Comparison of ENCODE assay signal across 14 cellular contexts in the genomic region with DNA sequence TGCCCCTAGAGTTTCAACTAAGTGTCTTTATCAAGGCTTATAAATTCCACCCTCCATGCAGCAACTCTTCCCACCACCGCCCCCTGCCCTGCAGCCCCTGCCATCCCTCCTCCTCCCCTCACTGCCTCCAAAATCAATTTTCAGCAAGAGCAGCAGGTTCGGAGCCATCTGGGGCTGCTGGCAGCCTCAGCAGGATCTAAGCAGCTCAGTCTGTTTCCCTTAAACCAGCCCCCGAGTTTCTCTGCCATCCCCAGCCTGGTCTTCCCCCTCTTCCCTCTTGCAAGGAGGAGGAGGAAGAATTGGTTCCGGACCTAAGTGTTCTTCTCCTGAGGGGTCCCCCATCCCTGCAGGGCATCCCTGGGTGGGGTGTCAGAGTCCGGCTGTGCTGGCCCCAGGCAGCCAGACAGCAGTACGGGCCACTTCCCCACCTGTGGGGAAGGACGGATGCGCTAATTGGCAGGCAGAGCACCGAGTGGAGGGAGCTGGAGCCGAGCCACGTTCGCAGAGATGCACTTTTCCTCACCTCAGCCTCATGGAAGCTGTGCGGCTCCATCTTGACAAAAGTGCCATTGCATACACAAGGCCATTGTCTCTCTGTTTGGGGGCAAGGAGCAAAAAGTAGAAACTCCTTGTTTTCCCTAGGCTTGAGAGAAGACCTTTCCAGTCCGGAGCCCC.
DNase-seq lines count a peak whose midpoint lies in the region; ATAC-seq, FAIRE-seq and TF ChIP-seq lines count a peak whose summit lies in the region.
"Had no signal": no experiment of that assay in that cellular context is flagged by ENCODE, and none has a peak within 500 bp of the region (broad histone marks: within the 10 kb centered on the region; RNA-seq: fewer than 3 reads in every experiment).

No MANE protein-coding gene starts in this region.

- no peak for ATAC-seq in GM21576 (IDR thresholded peaks at IDR 0.05; ENCODE audit: unreplicated experiment)
- ATAC-seq in SK-N-SH treated with all-trans-retinoic acid at 6 μM for 48 hours: no peak

- H3K36me3 Mint-ChIP-seq in endodermal cell (ENCODE audit: low read depth): peaks cover 7% of the 10 kb centered on the region
- H3K36me3 Mint-ChIP-seq: CD8-positive, alpha-beta memory T cell had no signal

- H3K9me3 Mint-ChIP-seq in endodermal cell: peaks cover 18% of the 10 kb centered on the region

- H3K27me3 ChIP-seq in endodermal cell (ENCODE audit: control insufficient read depth, insufficient read depth, low read length, poor library complexity, severe bottlenecking): no peaks in the 10 kb centered on the region
- H3K27me3 ChIP-seq: BLaER1 had no signal

- POLR2A ChIA-PET in HEK293 (lab: Yijun Ruan, JAX): no interaction called here

- no peak overlapping the region for H3K4me3 ChIP-seq in HEK293 (ENCODE audit: low read depth, low read length)
- H3K4me3 ChIP-seq in endodermal cell (ENCODE audit: low read length): no peak overlapping the region
- H3K4me3 ChIP-seq: BLaER1, GM23248 had no signal

- no peaks in the 10 kb centered on the region for H3K4me1 ChIP-seq in HEK293 (ENCODE audit: control insufficient read depth, insufficient read depth, low read length)
- H3K4me1 ChIP-seq in endodermal cell (ENCODE audit: control insufficient read depth, insufficient read depth, low read length): no peaks in the 10 kb centered on the region
- H3K4me1 ChIP-seq: BLaER1 had no signal

- no peak overlapping the region for H3K9ac ChIP-seq in endodermal cell (ENCODE audit: extremely low read depth, low read length, poor library complexity, severe bottlenecking)
- H3K9ac ChIP-seq: BLaER1, GM23248 had no signal

- peaks cover 12% of the 10 kb centered on the region for H3K27me3 Mint-ChIP-seq in endodermal cell (ENCODE audit: insufficient read depth)

- CTCF ChIA-PET in HEK293 (lab: Yijun Ruan, JAX): no interaction called here

- peak; percentile 12 to 70 for DNase-seq in NCI-H2081 (lab: John Stamatoyannopoulos, UW)
- DNase-seq in NCI-H2081 treated with DMSO at 0.1 percent for 48 hours (lab: John Stamatoyannopoulos, UW): no peak
- DNase-seq in NCI-H446 treated with DMSO at 0.1 percent for 48 hours (lab: John Stamatoyannopoulos, UW): peak; percentile 46
- no peak for DNase-seq in endodermal cell
- no peak for DNase-seq in GM12892 (ENCODE audit: insufficient read length)
- DNase-seq: CD8-positive, alpha-beta memory T cell had no signal

- WGBS in endodermal cell (ENCODE audit: insufficient coverage in 1 of 2, insufficient read length in 1 of 2), 2 experiments: 89 to 92% methylated on average over 10 to 14 of the region's 14 CpGs

- H3K9me3 ChIP-seq in HEK293 (ENCODE audit: control insufficient read depth, insufficient read depth, low read depth, low read length) (no peaks in the 10 kb centered on the region), endodermal cell (ENCODE audit: control insufficient read depth, low read length) (peaks cover 15% of the 10 kb centered on the region)

- H3K27ac ChIP-seq in HEK293 (ENCODE audit: extremely low read depth, low read depth, low read length) (no peak overlapping the region), endodermal cell (ENCODE audit: low read depth, low read length) (no peak overlapping the region)
- H3K27ac ChIP-seq: 22Rv1, BLaER1, GM23248 had no signal

- H3K27ac Mint-ChIP-seq in endodermal cell: no peak overlapping the region
- H3K27ac Mint-ChIP-seq: CD8-positive, alpha-beta memory T cell had no signal

- H3K36me3 ChIP-seq in HEK293 (ENCODE audit: control insufficient read depth in 2 of 2, insufficient read depth in 1 of 2, low read length in 2 of 2): no peaks in the 10 kb centered on the region
- no peaks in the 10 kb centered on the region for H3K36me3 ChIP-seq in endodermal cell (ENCODE audit: control insufficient read depth, insufficient read depth, low read length)
- H3K36me3 ChIP-seq: BLaER1 had no signal

- H3K4me1 Mint-ChIP-seq in endodermal cell: peaks cover 29% of the 10 kb centered on the region
- H3K4me1 Mint-ChIP-seq: CD8-positive, alpha-beta memory T cell had no signal

- TF ChIP-seq CTCF in HEK293 (tag by site-specific recombination; IDR thresholded peaks at IDR 0.05) (no peak), endodermal cell (conservative IDR thresholded peaks at IDR 0.05) (peak; percentile 23)

- no peak overlapping the region for H3K4me3 Mint-ChIP-seq in endodermal cell
- H3K4me3 Mint-ChIP-seq: CD8-positive, alpha-beta memory T cell had no signal

- no peak for TF ChIP-seq POLR2A in GM12892 (IDR thresholded peaks at IDR 0.05; ENCODE audit: low read depth, low read length)

- no peak for FAIRE-seq in GM12892 (lab: Jason Lieb, UNC)
- FAIRE-seq: GM18507, H54 had no signal

TF ChIP-seq in HEK293, 187 proteins besides CTCF, POLR2A, EP300 and RAD21:
- TF ChIP-seq ZBTB7A (tag by site-specific recombination; IDR thresholded peaks at IDR 0.05; ENCODE audit: low read depth): no peak
- no peak for TF ChIP-seq SP2 (tag by site-specific recombination; IDR thresholded peaks at IDR 0.05)
- TF ChIP-seq ZIC2 (tag by site-specific recombination; IDR thresholded peaks at IDR 0.05): peak; percentile 69
- TF ChIP-seq ZFP69B (tag by site-specific recombination; IDR thresholded peaks at IDR 0.05): no peak
- no peak for TF ChIP-seq ZBTB20 (tag by site-specific recombination; IDR thresholded peaks at IDR 0.05)

TF ChIP-seq in SK-N-SH treated with all-trans-retinoic acid at 6 μM for 48 hours, 23 proteins besides CTCF, POLR2A, EP300 and RAD21:
- TF ChIP-seq BACH2 (CRISPR knock-in tag; IDR thresholded peaks at IDR 0.05; ENCODE audit: borderline replicate concordance) (no peak), SNAI2 (CRISPR knock-in tag; IDR thresholded peaks at IDR 0.05) (no peak)

Comparison
In these comparisons a context has a peak if more than half of its experiments do, and no peak if none do; other contexts are left out.
1. DNase-seq: peak in NCI-H2081 (2 of 2) and NCI-H446 treated with DMSO at 0.1 percent for 48 hours (single experiment); none in NCI-H2081 treated with DMSO at 0.1 percent for 48 hours (single experiment), endodermal cell (single experiment) and GM12892 (single experiment).